ENCODE assay signal across 16 cellular contexts in genomic region chr3:87437765-87438164, GRCh38.
DNase-seq lines count a peak whose midpoint lies in the region; ATAC-seq, FAIRE-seq and TF ChIP-seq lines count a peak whose summit lies in the region.
"Had no signal": no experiment of that assay in that cellular context is flagged by ENCODE, and none has a peak within 500 bp of the region (broad histone marks: within the 10 kb centered on the region; RNA-seq: fewer than 3 reads in every experiment).

No MANE protein-coding gene starts in this region.

- peak; percentile 40 for ATAC-seq in activated naive CD8-positive, alpha-beta T cell treated with anti-CD3 and anti-CD28 coated beads, Interleukin-2, amount 50 U/mL, for 24 hours
- ATAC-seq in foreskin keratinocyte (peak; percentile 56), HG03460 (IDR thresholded peaks at IDR 0.05; ENCODE audit: unreplicated experiment) (no peak)
- ATAC-seq: gastrocnemius medialis had no signal

- H3K4me3 Mint-ChIP-seq in activated naive CD8-positive, alpha-beta T cell treated with anti-CD3 and anti-CD28 coated beads, Interleukin-2, amount 50 U/mL, for 24 hours: no peak overlapping the region
- H3K4me3 Mint-ChIP-seq in activated naive CD8-positive, alpha-beta T cell treated with anti-CD3 and anti-CD28 coated beads for 36 hours: no peak overlapping the region
- H3K4me3 Mint-ChIP-seq: activated naive CD4-positive, alpha-beta T cell treated with anti-CD3 and anti-CD28 coated beads, Interleukin-2, amount 10 ng/mL, durations not matched to agents 7 days and 5 days; endodermal cell; IgD-negative memory B cell; nephron had no signal

- no peak for TF ChIP-seq CTCF in foreskin keratinocyte (conservative IDR thresholded peaks at IDR 0.05)

- no peak for DNase-seq in activated naive CD8-positive, alpha-beta T cell treated with anti-CD3 and anti-CD28 coated beads, Interleukin-2, amount 50 U/mL, for 24 hours
- no peak for DNase-seq in activated naive CD8-positive, alpha-beta T cell treated with anti-CD3 and anti-CD28 coated beads for 36 hours
- DNase-seq in RCC 7860 (ENCODE audit: low spot score): peak; percentile 49
- peak; percentile 33 to 44 for DNase-seq in foreskin keratinocyte
- DNase-seq in COLO668 (lab: John Stamatoyannopoulos, UW; ENCODE audit: unreplicated experiment): no peak
- DNase-seq in cerebellar cortex (ENCODE audit: low spot score): no peak
- no peak for DNase-seq in GOT3 (lab: John Stamatoyannopoulos, UW)
- DNase-seq: activated CD8-positive, alpha-beta memory T cell treated with anti-CD3 and anti-CD28 coated beads for 24 hours; activated naive CD4-positive, alpha-beta T cell treated with anti-CD3 and anti-CD28 coated beads, Interleukin-2, amount 10 ng/mL, durations not matched to agents 7 days and 5 days; caudate nucleus; endodermal cell; gastrocnemius medialis had no signal

- no peaks in the 10 kb centered on the region for H3K9me3 Mint-ChIP-seq in activated naive CD8-positive, alpha-beta T cell treated with anti-CD3 and anti-CD28 coated beads, Interleukin-2, amount 50 U/mL, for 24 hours
- no peaks in the 10 kb centered on the region for H3K9me3 Mint-ChIP-seq in activated naive CD8-positive, alpha-beta T cell treated with anti-CD3 and anti-CD28 coated beads for 36 hours
- H3K9me3 Mint-ChIP-seq: activated naive CD4-positive, alpha-beta T cell treated with anti-CD3 and anti-CD28 coated beads, Interleukin-2, amount 10 ng/mL, durations not matched to agents 7 days and 5 days; endodermal cell; IgD-negative memory B cell; nephron had no signal

- peaks cover 2% of the 10 kb centered on the region for H3K27me3 Mint-ChIP-seq in activated naive CD8-positive, alpha-beta T cell treated with anti-CD3 and anti-CD28 coated beads, Interleukin-2, amount 50 U/mL, for 24 hours
- H3K27me3 Mint-ChIP-seq in activated naive CD8-positive, alpha-beta T cell treated with anti-CD3 and anti-CD28 coated beads for 36 hours: no peaks in the 10 kb centered on the region
- H3K27me3 Mint-ChIP-seq: activated naive CD4-positive, alpha-beta T cell treated with anti-CD3 and anti-CD28 coated beads, Interleukin-2, amount 10 ng/mL, durations not matched to agents 7 days and 5 days; IgD-negative memory B cell had no signal

- no peak overlapping the region for H3K27ac ChIP-seq in foreskin keratinocyte
- H3K27ac ChIP-seq: gastrocnemius medialis, thoracic aorta had no signal

- FAIRE-seq in RCC 7860 (lab: Jason Lieb, UNC): no peak

- no peaks in the 10 kb centered on the region for H3K4me1 ChIP-seq in foreskin keratinocyte
- H3K4me1 ChIP-seq: gastrocnemius medialis had no signal

- no peaks in the 10 kb centered on the region for H3K27me3 ChIP-seq in foreskin keratinocyte
- H3K27me3 ChIP-seq: gastrocnemius medialis had no signal

- no peak overlapping the region for H3K27ac Mint-ChIP-seq in activated naive CD8-positive, alpha-beta T cell treated with anti-CD3 and anti-CD28 coated beads, Interleukin-2, amount 50 U/mL, for 24 hours
- H3K27ac Mint-ChIP-seq in activated naive CD8-positive, alpha-beta T cell treated with anti-CD3 and anti-CD28 coated beads for 36 hours: no peak overlapping the region
- H3K27ac Mint-ChIP-seq: activated naive CD4-positive, alpha-beta T cell treated with anti-CD3 and anti-CD28 coated beads, Interleukin-2, amount 10 ng/mL, durations not matched to agents 7 days and 5 days; endodermal cell; IgD-negative memory B cell; nephron had no signal

- H3K36me3 Mint-ChIP-seq in activated naive CD8-positive, alpha-beta T cell treated with anti-CD3 and anti-CD28 coated beads, Interleukin-2, amount 50 U/mL, for 24 hours (ENCODE audit: low read depth): no peaks in the 10 kb centered on the region
- no peaks in the 10 kb centered on the region for H3K36me3 Mint-ChIP-seq in activated naive CD8-positive, alpha-beta T cell treated with anti-CD3 and anti-CD28 coated beads for 36 hours
- H3K36me3 Mint-ChIP-seq: activated naive CD4-positive, alpha-beta T cell treated with anti-CD3 and anti-CD28 coated beads, Interleukin-2, amount 10 ng/mL, durations not matched to agents 7 days and 5 days; IgD-negative memory B cell had no signal

- H3K4me1 Mint-ChIP-seq in activated naive CD8-positive, alpha-beta T cell treated with anti-CD3 and anti-CD28 coated beads, Interleukin-2, amount 50 U/mL, for 24 hours: no peaks in the 10 kb centered on the region
- H3K4me1 Mint-ChIP-seq in activated naive CD8-positive, alpha-beta T cell treated with anti-CD3 and anti-CD28 coated beads for 36 hours: peaks cover 3% of the 10 kb centered on the region
- H3K4me1 Mint-ChIP-seq: activated naive CD4-positive, alpha-beta T cell treated with anti-CD3 and anti-CD28 coated beads, Interleukin-2, amount 10 ng/mL, durations not matched to agents 7 days and 5 days; endodermal cell had no signal

Comparison
In these comparisons a context has a peak if more than half of its experiments do, and no peak if none do; other contexts are left out.
1. DNase-seq: peak in RCC 7860 (single experiment) and foreskin keratinocyte (2 of 2); none in activated naive CD8-positive, alpha-beta T cell treated with anti-CD3 and anti-CD28 coated beads, Interleukin-2, amount 50 U/mL, for 24 hours (single experiment), activated naive CD8-positive, alpha-beta T cell treated with anti-CD3 and anti-CD28 coated beads for 36 hours (single experiment), COLO668 (single experiment), cerebellar cortex (single experiment) and GOT3 (single experiment).